Comparison of ENCODE assay signal across 9 cellular contexts in the genomic region with DNA sequence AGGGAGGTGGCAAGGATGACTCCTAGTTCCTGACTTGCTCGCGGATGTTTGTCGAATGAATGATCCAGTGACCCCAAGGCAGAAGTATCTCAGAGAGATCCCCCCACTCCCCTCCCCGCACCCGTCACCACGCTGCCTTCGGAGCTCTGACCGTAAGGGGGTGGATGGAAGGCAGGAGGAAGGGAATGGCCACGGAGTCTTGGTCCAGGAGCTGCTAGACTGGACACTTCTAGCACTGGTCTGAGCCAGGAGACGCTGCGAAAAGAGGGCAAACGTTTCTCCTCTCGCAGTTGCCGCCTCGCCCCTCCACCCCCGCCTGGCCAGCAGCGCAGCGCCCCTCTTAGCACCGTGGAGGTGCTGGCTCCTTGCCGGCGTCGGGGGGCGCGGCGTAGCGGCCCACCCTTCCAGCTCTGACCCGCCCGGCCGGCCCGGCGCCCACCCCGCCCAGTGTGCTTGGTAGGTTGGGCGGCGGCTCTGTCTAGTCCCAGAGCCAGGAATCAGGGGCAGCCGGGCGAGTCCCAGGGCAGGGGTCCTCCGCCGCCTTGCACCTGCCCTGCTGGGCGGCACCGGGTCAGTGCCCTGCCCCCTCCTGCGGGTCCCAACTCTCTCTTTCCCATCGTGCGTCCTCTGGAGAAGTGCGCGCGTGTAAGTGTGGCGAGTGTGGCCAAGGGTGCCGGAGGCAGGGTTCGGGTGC. TPM values are rescaled to one million over a fixed set of nuclear protein-coding genes. Genes with fewer than 3 reads are reported as not detected.
DNase-seq lines count a peak whose midpoint lies in the region; ATAC-seq and TF ChIP-seq lines count a peak whose summit lies in the region.
"Had no signal": no experiment of that assay in that cellular context is flagged by ENCODE, and none has a peak within 500 bp of the region (broad histone marks: within the 10 kb centered on the region; RNA-seq: fewer than 3 reads in every experiment).

No MANE protein-coding gene starts in this region.

- no peak for ATAC-seq in GM18907 (IDR thresholded peaks at IDR 0.05; ENCODE audit: unreplicated experiment)
- no peak for ATAC-seq in HG02759 (IDR thresholded peaks at IDR 0.05; ENCODE audit: unreplicated experiment)
- no peak for ATAC-seq in GM19324 (IDR thresholded peaks at IDR 0.05; ENCODE audit: low FRiP score, unreplicated experiment)

- peaks cover 0 to 31% (median 0%) of the 10 kb centered on the region in 11 experiments; a peak in 5 of 22 replicates for H4K20me1 ChIP-seq in BLaER1 treated with 17β-estradiol and CSF1 and Interleukin-3, amounts not matched to agents 10 nM and 100 nM

- H3K9me3 ChIP-seq in BLaER1 treated with 17β-estradiol and CSF1 and Interleukin-3, amounts not matched to agents 10 nM and 100 nM (replicated peaks in 1 of 11) = peaks cover 18 to 39% (median 27%) of the 10 kb centered on the region in 11 experiments
- peaks cover 1% of the 10 kb centered on the region; the same call in 1 of the 2 replicates for H3K9me3 ChIP-seq in HUES48 (ENCODE audit: control insufficient read depth, insufficient read depth, low read length)
- H3K9me3 ChIP-seq in iPS-20b (ENCODE audit: insufficient read depth, low read depth, low read length) = peaks cover 6% of the 10 kb centered on the region
- H3K9me3 ChIP-seq in spleen = peaks cover 3 to 13% (median 11%) of the 10 kb centered on the region in 8 donors

- peak overlapping the region in 4 of 11 experiments; percentile 17 to 79 (median 30); a peak in 7 of 22 replicates for H3K27ac ChIP-seq in BLaER1 treated with 17β-estradiol and CSF1 and Interleukin-3, amounts not matched to agents 10 nM and 100 nM
- peak overlapping the region; percentile 28 for H3K27ac ChIP-seq in HUES48 (ENCODE audit: low read depth, low read length)
- no peak overlapping the region for H3K27ac ChIP-seq in iPS-20b (ENCODE audit: low read length)
- H3K27ac ChIP-seq in spleen = peak overlapping the region in 7 of 8 donors; percentile 50 to 87 (median 76)

- peak; percentile 31 for DNase-seq in astrocyte of the hippocampus (ENCODE audit: low read depth, low spot score)
- DNase-seq in spleen = no peak

- no peak for TF ChIP-seq CTCF in spleen (IDR thresholded peaks at IDR 0.05 in 8 of 11, conservative IDR thresholded peaks at IDR 0.05 in 3 of 11)

- WGBS in spleen, 5 donors = 1 to 4% (median 2%) methylated on average over 14 to 49 of the region's 49 CpGs

- peak overlapping the region; percentile 88 to 99 (median 95) for H3K4me2 ChIP-seq in BLaER1 treated with 17β-estradiol and CSF1 and Interleukin-3, amounts not matched to agents 10 nM and 100 nM

- peaks cover 21 to 47% (median 40%) of the 10 kb centered on the region in 10 experiments for H3K4me1 ChIP-seq in BLaER1 treated with 17β-estradiol and CSF1 and Interleukin-3, amounts not matched to agents 10 nM and 100 nM
- H3K4me1 ChIP-seq in HUES48 (ENCODE audit: control insufficient read depth, insufficient read depth, low read length) (peaks cover 10% of the 10 kb centered on the region), iPS-20b (ENCODE audit: insufficient read depth, low read length) (peaks cover 4% of the 10 kb centered on the region; the same call in 1 of the 2 replicates), spleen (peaks cover 2 to 43% (median 33%) of the 10 kb centered on the region in 6 donors)

- peak overlapping the region; percentile 60 to 80 (median 66) for H3K4me3 ChIP-seq in BLaER1 treated with 17β-estradiol and CSF1 and Interleukin-3, amounts not matched to agents 10 nM and 100 nM
- peak overlapping the region; percentile 72 for H3K4me3 ChIP-seq in HUES48 (ENCODE audit: low read depth, low read length)
- H3K4me3 ChIP-seq in iPS-20b (ENCODE audit: low read length) = peak overlapping the region; percentile 91
- H3K4me3 ChIP-seq in spleen = peak overlapping the region; percentile 61 to 97 (median 76)

- intact Hi-C loops in spleen (cut with DNase I; ENCODE audit: low total_unique reads) = no loop called here

- H3K9ac ChIP-seq in BLaER1 treated with 17β-estradiol and CSF1 and Interleukin-3, amounts not matched to agents 10 nM and 100 nM = peak overlapping the region in 10 of 11 experiments; percentile 45 to 86 (median 61); a peak in 18 of 22 replicates
- peak overlapping the region; percentile 76; the same call in 1 of the 2 replicates for H3K9ac ChIP-seq in HUES48 (ENCODE audit: low read depth, low read length)
- peak overlapping the region; percentile 90; the same call in 1 of the 2 replicates for H3K9ac ChIP-seq in iPS-20b (ENCODE audit: low read depth, low read length)

- peaks cover 0 to 23% (median 5%) of the 10 kb centered on the region in 11 experiments; a peak in 12 of 22 replicates for H3K36me3 ChIP-seq in BLaER1 treated with 17β-estradiol and CSF1 and Interleukin-3, amounts not matched to agents 10 nM and 100 nM
- H3K36me3 ChIP-seq in HUES48 (ENCODE audit: control insufficient read depth, insufficient read depth, low read length) = peaks cover 22% of the 10 kb centered on the region
- peaks cover 22% of the 10 kb centered on the region for H3K36me3 ChIP-seq in iPS-20b (ENCODE audit: insufficient read depth, low read depth, low read length)
- H3K36me3 ChIP-seq in spleen = peaks cover 0 to 22% (median 7%) of the 10 kb centered on the region in 6 donors

- peaks cover 31 to 67% (median 55%) of the 10 kb centered on the region in 11 experiments for H3K27me3 ChIP-seq in BLaER1 treated with 17β-estradiol and CSF1 and Interleukin-3, amounts not matched to agents 10 nM and 100 nM
- H3K27me3 ChIP-seq in HUES48 (ENCODE audit: control insufficient read depth, insufficient read depth, low read length) = peaks cover 33% of the 10 kb centered on the region
- peaks cover 50% of the 10 kb centered on the region for H3K27me3 ChIP-seq in iPS-20b (ENCODE audit: insufficient read depth, low read length)
- peaks cover 0 to 26% (median 4%) of the 10 kb centered on the region in 7 donors for H3K27me3 ChIP-seq in spleen (replicated peaks in 1 of 7)

- no peak for TF ChIP-seq POLR2A in spleen (IDR thresholded peaks at IDR 0.05)

RNA-seq across cellular contexts. Expression of a gene that starts 2.4 kb away (rescaled TPM):
- 10 to 100 TPM; 15.8 to 38.5 (median 28.1) TPM for total RNA-seq in spleen
- polyA plus RNA-seq in spleen = 10 to 100 TPM; 19.0 to 36.2 (median 31.8) TPM

RNA-seq across cellular contexts. Expression of a gene that starts 10.2 kb away (rescaled TPM):
- total RNA-seq in spleen = 10 to 100 TPM; 60.2 to 82.8 (median 69.6) TPM
- 10 to 100 TPM; 42.5 to 51.0 (median 49.8) TPM for polyA plus RNA-seq in spleen

RNA-seq across cellular contexts. Expression of a gene that starts 27.6 kb away (rescaled TPM):
- total RNA-seq in spleen = under 1 TPM in 2 of 7 donors, not detected in 5; 0.60 to 0.66 TPM
- polyA plus RNA-seq in spleen = under 1 TPM in 1 of 3 donors, not detected in 2; 0.08 TPM
- total RNA-seq: pulmonary artery endothelial cell had no signal

RNA-seq across cellular contexts. Expression of a gene that starts 42.8 kb away (rescaled TPM):
- 10 to 100 TPM; 23.7 to 69.8 (median 35.3) TPM for total RNA-seq in spleen
- polyA plus RNA-seq in spleen = 10 to 100 TPM; 15.1 to 22.2 (median 21.6) TPM

RNA-seq across cellular contexts. Expression of a gene that starts 57.5 kb away (rescaled TPM):
- total RNA-seq in spleen = 10 to 100 TPM; 27.2 to 56.1 (median 39.7) TPM
- polyA plus RNA-seq in spleen = 10 to 100 TPM; 10.4 to 21.0 (median 15.5) TPM
